1 cellular context compared by ENCODE assay signal in genomic region chr5:141615991-141616715, GRCh38.
TF ChIP-seq lines count a peak whose summit lies in the region.

No MANE protein-coding gene starts in this region.

TF ChIP-seq in endothelial cell of umbilical vein, 7 proteins besides CTCF, POLR2A, EP300 and RAD21:
- TF ChIP-seq POLR2AphosphoS5 (IDR thresholded peaks at IDR 0.05; ENCODE audit: insufficient read depth, low read depth, low read length) (no peak), MYC (IDR thresholded peaks at IDR 0.05; ENCODE audit: low read depth, low read length) (no peak), MAX (IDR thresholded peaks at IDR 0.05; ENCODE audit: insufficient read depth, insufficient read length) (no peak), JUN (IDR thresholded peaks at IDR 0.05; ENCODE audit: borderline replicate concordance, insufficient read depth, insufficient read length, low read depth) (no peak), GATA2 (IDR thresholded peaks at IDR 0.05; ENCODE audit: insufficient read depth, insufficient read length, low read depth, low read length) (no peak), EZH2 (IDR thresholded peaks at IDR 0.05; ENCODE audit: borderline replicate concordance, low read depth, low read length, severe bottlenecking) (no peak), FOS (IDR thresholded peaks at IDR 0.05; ENCODE audit: borderline replicate concordance, insufficient read depth, low read length) (no peak)
